1 cellular context compared by ENCODE assay signal in the genomic region with DNA sequence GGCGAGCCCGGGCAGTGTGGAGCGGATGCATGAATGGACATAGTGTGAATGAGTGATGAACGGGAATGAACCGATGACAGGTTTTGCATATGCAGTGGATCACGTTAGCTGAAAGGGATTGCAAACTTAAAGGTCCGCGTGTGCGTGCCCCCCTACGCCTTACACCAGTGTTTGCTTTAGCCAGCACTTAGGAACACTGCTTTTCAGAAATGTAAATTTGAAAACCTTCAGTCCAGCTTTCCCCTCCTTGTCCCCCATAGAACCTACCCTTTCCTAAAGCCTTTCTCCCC.
TF ChIP-seq lines count a peak whose summit lies in the region.

No MANE protein-coding gene starts in this region.

TF ChIP-seq in K562, 482 proteins besides CTCF, POLR2A, EP300 and RAD21 (continued from another document):
- TF ChIP-seq, protein P1, sequence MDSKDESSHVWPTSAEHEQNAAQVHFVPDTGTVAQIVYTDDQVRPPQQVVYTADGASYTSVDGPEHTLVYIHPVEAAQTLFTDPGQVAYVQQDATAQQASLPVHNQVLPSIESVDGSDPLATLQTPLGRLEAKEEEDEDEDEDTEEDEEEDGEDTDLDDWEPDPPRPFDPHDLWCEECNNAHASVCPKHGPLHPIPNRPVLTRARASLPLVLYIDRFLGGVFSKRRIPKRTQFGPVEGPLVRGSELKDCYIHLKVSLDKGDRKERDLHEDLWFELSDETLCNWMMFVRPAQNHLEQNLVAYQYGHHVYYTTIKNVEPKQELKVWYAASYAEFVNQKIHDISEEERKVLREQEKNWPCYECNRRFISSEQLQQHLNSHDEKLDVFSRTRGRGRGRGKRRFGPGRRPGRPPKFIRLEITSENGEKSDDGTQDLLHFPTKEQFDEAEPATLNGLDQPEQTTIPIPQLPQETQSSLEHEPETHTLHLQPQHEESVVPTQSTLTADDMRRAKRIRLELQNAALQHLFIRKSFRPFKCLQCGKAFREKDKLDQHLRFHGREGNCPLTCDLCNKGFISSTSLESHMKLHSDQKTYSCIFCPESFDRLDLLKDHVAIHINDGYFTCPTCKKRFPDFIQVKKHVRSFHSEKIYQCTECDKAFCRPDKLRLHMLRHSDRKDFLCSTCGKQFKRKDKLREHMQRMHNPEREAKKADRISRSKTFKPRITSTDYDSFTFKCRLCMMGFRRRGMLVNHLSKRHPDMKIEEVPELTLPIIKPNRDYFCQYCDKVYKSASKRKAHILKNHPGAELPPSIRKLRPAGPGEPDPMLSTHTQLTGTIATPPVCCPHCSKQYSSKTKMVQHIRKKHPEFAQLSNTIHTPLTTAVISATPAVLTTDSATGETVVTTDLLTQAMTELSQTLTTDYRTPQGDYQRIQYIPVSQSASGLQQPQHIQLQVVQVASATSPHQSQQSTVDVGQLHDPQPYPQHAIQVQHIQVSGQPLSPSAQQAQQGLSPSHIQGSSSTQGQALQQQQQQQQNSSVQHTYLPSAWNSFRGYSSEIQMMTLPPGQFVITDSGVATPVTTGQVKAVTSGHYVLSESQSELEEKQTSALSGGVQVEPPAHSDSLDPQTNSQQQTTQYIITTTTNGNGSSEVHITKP (IDR thresholded peaks at IDR 0.05; ENCODE audit: partially characterized antibody): peak; percentile 7
- TF ChIP-seq MEIS2 (IDR thresholded peaks at IDR 0.05; ENCODE audit: partially characterized antibody) (peak; percentile 39), KAT7 (CRISPR knock-in tag; IDR thresholded peaks at IDR 0.05; ENCODE audit: borderline replicate concordance) (peak; percentile 40; the same call in 1 of the 2 replicates), ZNF431 (CRISPR knock-in tag; IDR thresholded peaks at IDR 0.05) (no peak), TGIF2 (CRISPR knock-in tag; IDR thresholded peaks at IDR 0.05) (0 out of 2 replicates have a peak, but pooled peaks have one; percentile 46)
